15 cellular contexts compared by ENCODE assay signal in the genomic region with DNA sequence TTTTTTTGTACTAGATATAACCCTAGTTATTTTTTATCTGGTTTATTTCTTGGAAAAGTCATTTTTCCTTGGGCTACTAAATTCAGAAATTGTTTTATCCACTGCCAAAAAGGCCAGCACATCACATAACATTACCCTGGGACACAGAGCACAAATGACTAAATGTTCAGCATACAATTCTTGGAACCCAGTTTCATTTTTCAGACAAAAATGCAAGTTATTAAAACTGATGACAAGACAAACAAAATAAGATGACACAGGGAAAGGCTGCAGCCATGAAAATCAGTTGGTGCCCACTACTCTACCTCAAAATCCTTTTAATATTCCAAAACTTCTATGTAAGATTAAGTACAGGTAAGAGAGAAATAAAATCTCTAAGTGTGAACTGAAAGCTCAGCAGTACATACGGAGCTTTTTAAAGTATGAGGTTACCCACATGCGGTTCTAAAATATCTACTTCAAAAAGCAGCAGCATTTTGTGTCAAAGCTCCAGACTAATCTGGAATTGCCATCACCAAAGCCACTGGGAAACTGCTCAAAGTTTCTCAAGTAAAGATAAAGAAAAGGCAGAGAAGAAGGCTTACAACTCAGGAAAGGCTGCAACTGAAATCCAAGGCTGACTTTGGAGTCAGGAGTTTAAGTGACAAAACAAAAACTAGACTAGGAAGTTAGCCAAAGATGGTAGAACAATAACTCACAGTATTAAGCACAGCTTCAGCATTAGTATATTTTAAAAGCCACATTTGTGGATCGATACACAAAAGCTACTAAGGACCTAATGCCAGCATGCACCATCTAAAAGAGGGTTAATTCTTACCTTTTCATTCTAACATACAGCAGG. TPM values are rescaled to one million over a fixed set of nuclear protein-coding genes. Genes with fewer than 3 reads are reported as not detected.
DNase-seq lines count a peak whose midpoint lies in the region; ATAC-seq and TF ChIP-seq lines count a peak whose summit lies in the region.
"Had no signal": no experiment of that assay in that cellular context is flagged by ENCODE, and none has a peak within 500 bp of the region (broad histone marks: within the 10 kb centered on the region; RNA-seq: fewer than 3 reads in every experiment).

No MANE protein-coding gene starts in this region.

- TF ChIP-seq POLR2A in adrenal gland (IDR thresholded peaks at IDR 0.05): peak in 1 of 2 donors; percentile 27

- no peak overlapping the region for H3K27ac ChIP-seq in CD4-positive, alpha-beta memory T cell (ENCODE audit: low read depth, low read length)
- H3K27ac ChIP-seq in adrenal gland (peak overlapping the region; percentile 33 to 74 (median 69)), tibial artery (peak overlapping the region in 1 of 2 donors; percentile 2), trophoblast cell (ENCODE audit: low read depth, low read length) (no peak overlapping the region)
- H3K27ac ChIP-seq in naive thymus-derived CD4-positive, alpha-beta T cell (ENCODE audit: low read depth, low read length): no peak overlapping the region
- H3K27ac ChIP-seq: BLaER1, Peyer's patch, right atrium auricular region, suprapubic skin, VCaP had no signal

- no peak overlapping the region for H3K14ac ChIP-seq in trophoblast cell (ENCODE audit: low read length)

- DNase-seq in CD4-positive, alpha-beta memory T cell: no peak
- DNase-seq in HFFc6 (no peak), adrenal gland (no peak), tibial artery (no peak), D341Med (ENCODE audit: low spot score) (no peak), trophoblast cell (no peak), iPS-NIHi11 (ENCODE audit: low spot score) (no peak)
- DNase-seq in naive thymus-derived CD4-positive, alpha-beta T cell: no peak
- DNase-seq: MG63; Peyer's patch; stimulated activated CD4-positive, alpha-beta T cell treated with anti-CD3 and anti-CD28 coated beads, Interleukin-1b, Interleukin-23, amount 100 ng/mL, for 48 hours had no signal

- no peak overlapping the region for H3K4me3 ChIP-seq in CD4-positive, alpha-beta memory T cell (ENCODE audit: low read length in 2 of 2)
- peak overlapping the region in 2 of 4 donors; percentile 7 to 16 for H3K4me3 ChIP-seq in adrenal gland
- H3K4me3 ChIP-seq in naive thymus-derived CD4-positive, alpha-beta T cell (ENCODE audit: low read length): no peak overlapping the region
- H3K4me3 ChIP-seq in tibial artery: no peak overlapping the region
- no peak overlapping the region for H3K4me3 ChIP-seq in trophoblast cell (ENCODE audit: low read depth, low read length)
- H3K4me3 ChIP-seq: BLaER1, MG63, Peyer's patch, right atrium auricular region, suprapubic skin had no signal

- H3K27ac Mint-ChIP-seq in CD4-positive, alpha-beta memory T cell: peak overlapping the region in 6 of 7 donors; percentile 1 to 71 (median 27)
- H3K27ac Mint-ChIP-seq in HFFc6: peak overlapping the region; percentile 51; the same call in 1 of the 2 replicates
- peak overlapping the region; percentile 30 to 72 (median 48) for H3K27ac Mint-ChIP-seq in naive thymus-derived CD4-positive, alpha-beta T cell

- H2BK5ac ChIP-seq in trophoblast cell (ENCODE audit: low read depth, low read length, poor library complexity): no peak overlapping the region

- H3K9ac ChIP-seq in trophoblast cell (ENCODE audit: low read length): no peak overlapping the region
- H3K9ac ChIP-seq: BLaER1 had no signal

- no peaks in the 10 kb centered on the region for H3K27me3 ChIP-seq in CD4-positive, alpha-beta memory T cell (ENCODE audit: insufficient read depth, low read length)
- H3K27me3 ChIP-seq in adrenal gland: no peaks in the 10 kb centered on the region
- no peaks in the 10 kb centered on the region for H3K27me3 ChIP-seq in naive thymus-derived CD4-positive, alpha-beta T cell (ENCODE audit: control insufficient read depth in 2 of 2, insufficient read depth in 2 of 2, low read length in 2 of 2)
- no peaks in the 10 kb centered on the region for H3K27me3 ChIP-seq in tibial artery
- H3K27me3 ChIP-seq in trophoblast cell (ENCODE audit: insufficient read depth, low read length): no peaks in the 10 kb centered on the region
- H3K27me3 ChIP-seq: BLaER1, MG63, Peyer's patch, right atrium auricular region, suprapubic skin had no signal

- H3K23ac ChIP-seq in trophoblast cell (ENCODE audit: low read length): no peak overlapping the region

- no peaks in the 10 kb centered on the region for H3K9me3 Mint-ChIP-seq in CD4-positive, alpha-beta memory T cell
- H3K9me3 Mint-ChIP-seq in HFFc6: no peaks in the 10 kb centered on the region
- H3K9me3 Mint-ChIP-seq in naive thymus-derived CD4-positive, alpha-beta T cell: no peaks in the 10 kb centered on the region

- no peaks in the 10 kb centered on the region for H3K27me3 Mint-ChIP-seq in CD4-positive, alpha-beta memory T cell
- H3K27me3 Mint-ChIP-seq in HFFc6 (ENCODE audit: insufficient read depth): no peaks in the 10 kb centered on the region
- no peaks in the 10 kb centered on the region for H3K27me3 Mint-ChIP-seq in naive thymus-derived CD4-positive, alpha-beta T cell

- H3K36me3 Mint-ChIP-seq in CD4-positive, alpha-beta memory T cell: peaks cover 36 to 58% of the 10 kb centered on the region in 2 donors
- peaks cover 40% of the 10 kb centered on the region for H3K36me3 Mint-ChIP-seq in HFFc6 (ENCODE audit: low read depth)
- peaks cover 0 to 33% (median 12%) of the 10 kb centered on the region in 5 donors for H3K36me3 Mint-ChIP-seq in naive thymus-derived CD4-positive, alpha-beta T cell

- intact Hi-C loops in CD4-positive, alpha-beta memory T cell (cut with micrococcal nuclease): no loop called here
- intact Hi-C loops in adrenal gland (cut with DNase I) (no loop called here), tibial artery (cut with DNase I; ENCODE audit: low total_unique reads) (no loop called here)
- intact Hi-C loops in naive thymus-derived CD4-positive, alpha-beta T cell (cut with micrococcal nuclease): loop anchor here in 1 of 2 donors (5.0 kb wide), 1 partner anchor 195 kb away; no protein-coding TSS in a partner anchor

- peaks cover 29% of the 10 kb centered on the region for H3K36me3 ChIP-seq in CD4-positive, alpha-beta memory T cell (ENCODE audit: insufficient read depth, low read length)
- peaks cover 0 to 38% of the 10 kb centered on the region in 2 donors for H3K36me3 ChIP-seq in adrenal gland (replicated peaks in 1 of 2)
- H3K36me3 ChIP-seq in naive thymus-derived CD4-positive, alpha-beta T cell (ENCODE audit: control insufficient read depth in 2 of 3, insufficient read depth in 3 of 3, low read length in 3 of 3): peaks cover 2 to 48% (median 9%) of the 10 kb centered on the region in 3 experiments
- peaks cover 22 to 60% (median 53%) of the 10 kb centered on the region in 3 donors for H3K36me3 ChIP-seq in tibial artery
- peaks cover 12 to 13% of the 10 kb centered on the region in 2 experiments for H3K36me3 ChIP-seq in trophoblast cell (ENCODE audit: control insufficient read depth in 1 of 2, insufficient read depth in 2 of 2, low read length in 2 of 2)

- no peak overlapping the region for H2AFZ ChIP-seq in trophoblast cell (ENCODE audit: insufficient read depth, low read length, poor library complexity)

- no peak overlapping the region for H3K4ac ChIP-seq in trophoblast cell (ENCODE audit: low read depth, low read length)

- no peak for ATAC-seq in naive thymus-derived CD4-positive, alpha-beta T cell

- H3K18ac ChIP-seq in trophoblast cell (ENCODE audit: low read length): no peak overlapping the region

- H3K79me1 ChIP-seq in trophoblast cell (ENCODE audit: low read length): no peaks in the 10 kb centered on the region

- H3K9me3 ChIP-seq in CD4-positive, alpha-beta memory T cell (ENCODE audit: control insufficient read depth in 1 of 2, low read length in 2 of 2): no peaks in the 10 kb centered on the region
- H3K9me3 ChIP-seq in adrenal gland (replicated peaks in 1 of 3): no peaks in the 10 kb centered on the region
- no peaks in the 10 kb centered on the region for H3K9me3 ChIP-seq in naive thymus-derived CD4-positive, alpha-beta T cell (ENCODE audit: control insufficient read depth in 2 of 3, low read length in 3 of 3)
- no peaks in the 10 kb centered on the region for H3K9me3 ChIP-seq in tibial artery
- no peaks in the 10 kb centered on the region for H3K9me3 ChIP-seq in trophoblast cell (ENCODE audit: insufficient read depth, low read depth, low read length)
- H3K9me3 ChIP-seq: MG63, Peyer's patch, right atrium auricular region, suprapubic skin had no signal

- H2BK120ac ChIP-seq in trophoblast cell (ENCODE audit: insufficient read depth, low read length, poor library complexity): no peak overlapping the region

- no peak overlapping the region for H4K91ac ChIP-seq in trophoblast cell (ENCODE audit: low read depth, low read length)

- H3K4me1 ChIP-seq in CD4-positive, alpha-beta memory T cell (ENCODE audit: insufficient read depth, low read length): no peaks in the 10 kb centered on the region
- H3K4me1 ChIP-seq in adrenal gland (replicated peaks in 1 of 2): peaks cover 27 to 34% of the 10 kb centered on the region in 2 donors
- H3K4me1 ChIP-seq in naive thymus-derived CD4-positive, alpha-beta T cell (ENCODE audit: control insufficient read depth in 2 of 2, insufficient read depth in 2 of 2, low read length in 2 of 2): peaks cover 0 to 10% of the 10 kb centered on the region in 2 donors
- H3K4me1 ChIP-seq in tibial artery: peaks cover 0 to 19% (median 12%) of the 10 kb centered on the region in 4 donors
- no peaks in the 10 kb centered on the region for H3K4me1 ChIP-seq in trophoblast cell (ENCODE audit: control insufficient read depth in 1 of 2, insufficient read depth in 2 of 2, low read length in 2 of 2)
- H3K4me1 ChIP-seq: BLaER1, Peyer's patch, suprapubic skin had no signal

- H3K4me2 ChIP-seq in trophoblast cell (ENCODE audit: low read length): no peak overlapping the region
- H3K4me2 ChIP-seq: BLaER1 had no signal

- H3K79me2 ChIP-seq in trophoblast cell (ENCODE audit: control insufficient read depth, insufficient read depth, low read length, poor library complexity): no peaks in the 10 kb centered on the region

- no peak overlapping the region for H4K8ac ChIP-seq in trophoblast cell (ENCODE audit: low read depth, low read length)

- no peak overlapping the region for H2AK5ac ChIP-seq in trophoblast cell (ENCODE audit: low read length)

- H2BK12ac ChIP-seq in trophoblast cell (ENCODE audit: low read length): no peak overlapping the region

- WGBS in adrenal gland, 4 donors: 47 to 56% (median 51%) methylated on average over 3 of the region's 3 CpGs
- WGBS in trophoblast cell (ENCODE audit: extremely low coverage, insufficient coverage, insufficient read length): no CpG with 5 or more reads among the region's 3 CpGs

- H3K4me1 Mint-ChIP-seq in CD4-positive, alpha-beta memory T cell: peaks cover 6 to 16% (median 8%) of the 10 kb centered on the region in 4 donors
- peaks cover 49% of the 10 kb centered on the region for H3K4me1 Mint-ChIP-seq in HFFc6 (ENCODE audit: low read depth)
- H3K4me1 Mint-ChIP-seq in naive thymus-derived CD4-positive, alpha-beta T cell: peaks cover 0 to 22% (median 15%) of the 10 kb centered on the region in 7 donors

- H4K12ac ChIP-seq in trophoblast cell (ENCODE audit: low read depth, low read length): no peak overlapping the region

- CTCF ChIA-PET in CD4-positive, alpha-beta memory T cell (lab: Charles Lee; ENCODE audit: partially characterized antibody): interaction anchor here (1.2 kb wide), 2 partner anchors 116 to 996 kb away, joined by 3 read pairs; no protein-coding TSS in a partner anchor
- CTCF ChIA-PET in naive thymus-derived CD4-positive, alpha-beta T cell (lab: Charles Lee): interaction anchor here (0.6 to 0.8 kb wide), 2 partner anchors 12 to 349 kb away, joined by 3 read pairs; no protein-coding TSS in a partner anchor

- no peak for TF ChIP-seq CTCF in HFFc6 (IDR thresholded peaks at IDR 0.05)
- no peak for TF ChIP-seq CTCF in adrenal gland (IDR thresholded peaks at IDR 0.05)
- TF ChIP-seq CTCF in tibial artery (IDR thresholded peaks at IDR 0.05): no peak

- POLR2A ChIA-PET in CD4-positive, alpha-beta memory T cell (lab: Charles Lee; ENCODE audit: partially characterized antibody): no interaction called here
- POLR2A ChIA-PET in naive thymus-derived CD4-positive, alpha-beta T cell (lab: Charles Lee): no interaction called here

- no peak overlapping the region for H3K4me3 Mint-ChIP-seq in CD4-positive, alpha-beta memory T cell
- no peak overlapping the region for H3K4me3 Mint-ChIP-seq in HFFc6
- peak overlapping the region in 3 of 10 donors; percentile 18 to 47 (median 42) for H3K4me3 Mint-ChIP-seq in naive thymus-derived CD4-positive, alpha-beta T cell

RNA-seq across cellular contexts. Expression of gene AP1G1, which starts 41.4 kb away (rescaled TPM):
- total RNA-seq in CD4-positive, alpha-beta memory T cell: 100 to 1,000 TPM; 101 to 103 TPM
- polyA plus RNA-seq in CD4-positive, alpha-beta memory T cell: 10 to 100 TPM in 1 of 2 donors, 1 to 10 TPM in 1; 7.6 to 13.4 TPM
- total RNA-seq in HFFc6 (2021; fragmentation: NEBNext Ultra II Directional; extraction: Animal tissue kit (Norgen Biotek cat#: 25700)): 100 to 1,000 TPM in 5 of 6 experiments, 10 to 100 TPM in 1; 87.5 to 115 (median 106) TPM
- 100 to 1,000 TPM in 3 of 8 donors, 10 to 100 TPM in 5; 63.8 to 132 (median 87.8) TPM for total RNA-seq in adrenal gland
- polyA plus RNA-seq in adrenal gland: 10 to 100 TPM; 22.8 to 83.3 (median 26.9) TPM
- total RNA-seq in naive thymus-derived CD4-positive, alpha-beta T cell: 100 to 1,000 TPM in 2 of 5 experiments, 10 to 100 TPM in 3; 95.3 to 147 (median 100.0) TPM
- polyA plus RNA-seq in naive thymus-derived CD4-positive, alpha-beta T cell: 10 to 100 TPM in 1 of 2 donors, 1 to 10 TPM in 1; 6.7 to 12.8 TPM
- polyA plus RNA-seq in trophoblast cell (2013): 65.1 and 66.3 TPM in 2 replicates

RNA-seq across cellular contexts. Expression of gene PHLPP2, which starts 42.8 kb away (rescaled TPM):
- total RNA-seq in CD4-positive, alpha-beta memory T cell: 10 to 100 TPM in 1 of 2 experiments, 1 to 10 TPM in 1; 9.8 to 10.5 TPM
- 1 to 10 TPM; 1.3 to 2.5 TPM for polyA plus RNA-seq in CD4-positive, alpha-beta memory T cell
- 10 to 100 TPM; 11.5 to 14.4 (median 12.9) TPM for total RNA-seq in HFFc6 (2021; fragmentation: NEBNext Ultra II Directional; extraction: Animal tissue kit (Norgen Biotek cat#: 25700))
- total RNA-seq in adrenal gland: 10 to 100 TPM in 1 of 8 donors, 1 to 10 TPM in 7; 4.1 to 11.3 (median 7.8) TPM
- 1 to 10 TPM; 2.8 to 6.0 (median 4.2) TPM for polyA plus RNA-seq in adrenal gland
- total RNA-seq in naive thymus-derived CD4-positive, alpha-beta T cell: 10 to 100 TPM in 1 of 5 experiments, 1 to 10 TPM in 4; 6.3 to 10.6 (median 7.5) TPM
- polyA plus RNA-seq in naive thymus-derived CD4-positive, alpha-beta T cell: 1 to 10 TPM; 1.5 to 2.2 TPM
- polyA plus RNA-seq in trophoblast cell (2013): 3.4 and 4.0 TPM in 2 replicates

Comparison
In these comparisons a context has a peak if more than half of its experiments do, and no peak if none do; other contexts are left out.
1. H3K27ac ChIP-seq: peak in adrenal gland (5 of 5); none in CD4-positive, alpha-beta memory T cell (single experiment), naive thymus-derived CD4-positive, alpha-beta T cell (single experiment) and trophoblast cell (single experiment).
2. Peak in every context shown above with its lines, with median percentiles within 50 percentile points of each other: H3K27ac Mint-ChIP-seq.